22 cellular contexts compared by ENCODE assay signal in genomic region chr20:50859161-50859560, GRCh38.
DNase-seq lines count a peak whose midpoint lies in the region; ATAC-seq and TF ChIP-seq lines count a peak whose summit lies in the region.
"Had no signal": no experiment of that assay in that cellular context is flagged by ENCODE, and none has a peak within 500 bp of the region (broad histone marks: within the 10 kb centered on the region; RNA-seq: fewer than 3 reads in every experiment).

No MANE protein-coding gene starts in this region.

- POLR2A ChIA-PET in WTC11 (lab: Charles Lee), result no interaction called here

- H3K4me1 ChIP-seq in BLaER1 (peaks cover 40% of the 10 kb centered on the region), H9 (ENCODE audit: insufficient read depth, low read length) (no peaks in the 10 kb centered on the region), neuronal stem cell (ENCODE audit: control insufficient read depth in 2 of 2, insufficient read depth in 1 of 2, low read depth in 1 of 2, low read length in 2 of 2) (peaks cover 0 to 4% of the 10 kb centered on the region in 2 donors)

- H3K79me1 ChIP-seq in H9 (ENCODE audit: insufficient read depth, low read depth, low read length, poor library complexity, severe bottlenecking) (no peaks in the 10 kb centered on the region), neuronal stem cell (ENCODE audit: low read depth, low read length) (no peaks in the 10 kb centered on the region)

- no peak overlapping the region for H2AFZ ChIP-seq in H9 (ENCODE audit: low read length)
- H2AFZ ChIP-seq in neuronal stem cell (ENCODE audit: low read length), result no peak overlapping the region

- H2AK5ac ChIP-seq in H9 (ENCODE audit: insufficient read length, low read length), result no peak overlapping the region
- H2AK5ac ChIP-seq in neuronal stem cell (ENCODE audit: low read depth, low read length), result peak overlapping the region; percentile 88

- CTCF ChIA-PET in WTC11 (lab: Charles Lee), result interaction anchor here (0.6 to 1.3 kb wide), 2 partner anchors 65 to 83 kb away, joined by 5 to 6 read pairs; partner anchors contain the start of gene BCAS4

- no CpG with 5 or more reads among the region's 10 CpGs for WGBS in H9 (ENCODE audit: extremely low coverage, insufficient read length, low lambda C conversion rate)
- WGBS in neuronal stem cell (ENCODE audit: extremely low coverage in 2 of 2, insufficient read length in 2 of 2, insufficient replicate concordance in 1 of 2), 2 donors, result no CpG with 5 or more reads among the region's 10 CpGs

- H2BK20ac ChIP-seq in H9 (ENCODE audit: low read depth, low read length, poor library complexity, severe bottlenecking), result no peak overlapping the region

- TF ChIP-seq CTCF in H9 (conservative IDR thresholded peaks at IDR 0.05) (no peak), WTC11 (IDR thresholded peaks at IDR 0.05) (no peak)

- no peak overlapping the region for H2BK120ac ChIP-seq in H9 (ENCODE audit: low read depth, low read length, poor library complexity, severe bottlenecking)
- no peak overlapping the region for H2BK120ac ChIP-seq in neuronal stem cell (ENCODE audit: low read depth, low read length)

- H3K4me1 Mint-ChIP-seq in H9, result peaks cover 27 to 39% of the 10 kb centered on the region in 2 experiments
- H3K4me1 Mint-ChIP-seq in WTC11, result peaks cover 25% of the 10 kb centered on the region

- H2BK12ac ChIP-seq in H9 (ENCODE audit: insufficient read length, low read depth, low read length), result no peak overlapping the region
- no peak overlapping the region for H2BK12ac ChIP-seq in neuronal stem cell (ENCODE audit: low read length)

- H3K56ac ChIP-seq in H9 (ENCODE audit: insufficient read length, low read depth, low read length), result no peak overlapping the region

- no peaks in the 10 kb centered on the region for H3K27me3 ChIP-seq in BLaER1
- H3K27me3 ChIP-seq in H9 (ENCODE audit: insufficient read depth, low read length), result no peaks in the 10 kb centered on the region
- H3K27me3 ChIP-seq in neuronal stem cell (ENCODE audit: control insufficient read depth in 3 of 3, insufficient read depth in 3 of 3, low read depth in 1 of 3, low read length in 3 of 3), result no peaks in the 10 kb centered on the region

- H3K27me3 Mint-ChIP-seq in H9 (ENCODE audit: low read depth) (no peaks in the 10 kb centered on the region), WTC11 (ENCODE audit: low read depth) (no peaks in the 10 kb centered on the region)

- H3K36me3 Mint-ChIP-seq in H9 (ENCODE audit: insufficient read depth in 1 of 3, low read depth in 3 of 3) (peaks cover 0 to 2% (median 0%) of the 10 kb centered on the region in 3 experiments; a peak in 1 of 7 replicates), WTC11 (no peaks in the 10 kb centered on the region)

- H2BK15ac ChIP-seq in H9 (ENCODE audit: low read depth, low read length) (no peak overlapping the region), neuronal stem cell (ENCODE audit: low read length) (no peak overlapping the region)

- H3K27ac ChIP-seq in BLaER1 (peak overlapping the region; percentile 67), H9 (ENCODE audit: insufficient read length, low read depth, low read length) (no peak overlapping the region), neuronal stem cell (replicated peaks; ENCODE audit: low read length) (no peak overlapping the region)

- H3T11ph ChIP-seq in H9 (ENCODE audit: low read length), result no peak overlapping the region

- no peaks in the 10 kb centered on the region for H3K23me2 ChIP-seq in H9 (ENCODE audit: insufficient read length, low read depth, low read length, poor library complexity, severe bottlenecking)

- H3K4me3 Mint-ChIP-seq in H9 (peak overlapping the region in 1 of 2 experiments; percentile 43; a peak in 1 of 5 replicates), WTC11 (no peak overlapping the region)
- H3K4me3 Mint-ChIP-seq: CD8-positive, alpha-beta T cell had no signal

- H3K4me3 ChIP-seq in BLaER1 (no peak overlapping the region), neuronal stem cell (ENCODE audit: low read length in 2 of 2) (peak overlapping the region in 1 of 2 donors; percentile 53)

- no peak overlapping the region for H3K4ac ChIP-seq in H9 (ENCODE audit: low read depth, low read length)
- H3K4ac ChIP-seq in neuronal stem cell (ENCODE audit: low read length), result no peak overlapping the region

- H3K9me3 Mint-ChIP-seq in H9, result no peaks in the 10 kb centered on the region
- no peaks in the 10 kb centered on the region for H3K9me3 Mint-ChIP-seq in WTC11
- H3K9me3 Mint-ChIP-seq: CD8-positive, alpha-beta T cell had no signal

- H3K4me2 ChIP-seq in BLaER1, result peak overlapping the region; percentile 71
- H3K4me2 ChIP-seq in H9 (ENCODE audit: insufficient read depth, insufficient read length, low read length), result no peak overlapping the region
- H3K4me2 ChIP-seq in neuronal stem cell (ENCODE audit: insufficient read depth, low read length, poor library complexity, severe bottlenecking), result no peak overlapping the region
- H3K4me2 ChIP-seq: SK-N-SH had no signal

- H4K5ac ChIP-seq in H9 (ENCODE audit: insufficient read length, low read depth, low read length), result no peak overlapping the region

- H3K27ac Mint-ChIP-seq in H9 (peak overlapping the region; percentile 22 to 81 (median 74); a peak in 4 of 7 replicates), WTC11 (peak overlapping the region; percentile 56; the same call in 1 of the 2 replicates)
- H3K27ac Mint-ChIP-seq: CD8-positive, alpha-beta T cell had no signal

- DNase-seq in H9 (no peak), WTC11 (ENCODE audit: low spot score) (no peak), neuronal stem cell (ENCODE audit: low spot score) (no peak), NCI-H146 (lab: John Stamatoyannopoulos, UW) (no peak), SW480 (ENCODE audit: low spot score) (no peak)
- DNase-seq: CD8-positive, alpha-beta T cell; DMS79; Kasumi-1; MM.1S; NCI-H1092 treated with DMSO at 0.1 percent for 48 hours; NCI-H1694; NCI-H2081 treated with DMSO at 0.1 percent for 48 hours; NCI-H446 treated with DMSO at 0.1 percent for 48 hours; NCI-H748 treated with DMSO at 0.1 percent for 48 hours; NK-92 treated with Interleukin-12 subunit alpha and Interleukin-12 subunit beta, amount 100 ng/mL, for 24 hours; SHP77 treated with DMSO at 0.1 percent for 48 hours; SK-N-SH; T-helper 1 cell had no signal

- no peak overlapping the region for H3K23ac ChIP-seq in H9 (ENCODE audit: insufficient read length, low read depth, low read length)
- no peak overlapping the region for H3K23ac ChIP-seq in neuronal stem cell (ENCODE audit: low read depth, low read length, poor library complexity)

- H2BK5ac ChIP-seq in H9 (ENCODE audit: insufficient read length, low read length) (no peak overlapping the region), neuronal stem cell (ENCODE audit: low read length) (no peak overlapping the region)

- H3K18ac ChIP-seq in H9 (ENCODE audit: insufficient read length, low read depth, low read length), result no peak overlapping the region
- peak overlapping the region; percentile 81 for H3K18ac ChIP-seq in neuronal stem cell (ENCODE audit: low read length)

- H3K9me3 ChIP-seq in BLaER1 (no peaks in the 10 kb centered on the region), H9 (ENCODE audit: control insufficient read depth, low read depth, low read length) (no peaks in the 10 kb centered on the region), neuronal stem cell (replicated peaks in 1 of 2; ENCODE audit: control insufficient read depth in 2 of 2, insufficient read depth in 1 of 2, low read depth in 1 of 2, low read length in 2 of 2) (no peaks in the 10 kb centered on the region)
- H3K9me3 ChIP-seq: SK-N-SH had no signal

- H4K20me1 ChIP-seq in BLaER1 (peaks cover 64% of the 10 kb centered on the region), H9 (ENCODE audit: control insufficient read depth, insufficient read depth, insufficient read length) (no peaks in the 10 kb centered on the region)

- H3K14ac ChIP-seq in H9 (ENCODE audit: insufficient read depth, low read length), result no peak overlapping the region
- H3K14ac ChIP-seq in neuronal stem cell (ENCODE audit: low read length), result no peak overlapping the region

- H3K79me2 ChIP-seq in H9 (ENCODE audit: insufficient read depth, low read length), result no peaks in the 10 kb centered on the region

- H4K8ac ChIP-seq in H9 (replicated peaks; ENCODE audit: insufficient read length, low read depth, low read length) (no peak overlapping the region), neuronal stem cell (ENCODE audit: low read depth, low read length) (no peak overlapping the region)

- no peak overlapping the region for H4K91ac ChIP-seq in H9 (ENCODE audit: insufficient read length, low read depth, low read length)
- no peak overlapping the region for H4K91ac ChIP-seq in neuronal stem cell (ENCODE audit: low read depth, low read length, poor library complexity)

- ATAC-seq in WTC11 (no peak), HG03342 (IDR thresholded peaks at IDR 0.05; ENCODE audit: unreplicated experiment) (no peak), GM21737 (IDR thresholded peaks at IDR 0.05; ENCODE audit: unreplicated experiment) (no peak)
- ATAC-seq: CD8-positive, alpha-beta T cell; HepG2 had no signal

- H3K36me3 ChIP-seq in BLaER1, result peaks cover 68% of the 10 kb centered on the region
- no peaks in the 10 kb centered on the region for H3K36me3 ChIP-seq in neuronal stem cell (replicated peaks in 1 of 2; ENCODE audit: control insufficient read depth in 2 of 2, insufficient read depth in 2 of 2, low read length in 2 of 2)

- H3K9ac ChIP-seq in BLaER1 (no peak overlapping the region), H9 (ENCODE audit: extremely low read depth, insufficient read length, low read length) (no peak overlapping the region), neuronal stem cell (ENCODE audit: low read depth, low read length, poor library complexity) (no peak overlapping the region)
- H3K9ac ChIP-seq: SK-N-SH had no signal

TF ChIP-seq in WTC11, 78 proteins besides CTCF, POLR2A, EP300 and RAD21 (continues in another document):
- no peak for TF ChIP-seq ZSCAN18 (CRISPR knock-in tag; IDR thresholded peaks at IDR 0.05)
- TF ChIP-seq MYBL2 (CRISPR knock-in tag; IDR thresholded peaks at IDR 0.05), result no peak
